ENCODE assay signal across 2 cellular contexts in genomic region chr19:1361601-1362384, GRCh38.
TF ChIP-seq lines count a peak whose summit lies in the region.

No MANE protein-coding gene starts in this region.

TF ChIP-seq in A549, 52 proteins besides CTCF, POLR2A, EP300 and RAD21:
- TF ChIP-seq PBX3 (IDR thresholded peaks at IDR 0.05) (no peak), FOSL2 (IDR thresholded peaks at IDR 0.05) (no peak), FOSL2 (CRISPR knock-in tag; IDR thresholded peaks at IDR 0.05) (peak; percentile 87), POLR2AphosphoS2 (conservative IDR thresholded peaks at IDR 0.05; ENCODE audit: low read length) (no peak)

TF ChIP-seq in HepG2, 621 proteins besides CTCF, POLR2A, EP300 and RAD21:
- TF ChIP-seq CREB1 (IDR thresholded peaks at IDR 0.05) (peak; percentile 44; the same call in 1 of the 2 replicates), CREB1 (CRISPR knock-in tag; IDR thresholded peaks at IDR 0.05) (no peak), PRDM4 (CRISPR knock-in tag; IDR thresholded peaks at IDR 0.05; ENCODE audit: borderline replicate concordance) (no peak), LCORL (IDR thresholded peaks at IDR 0.05) (peak; percentile 75), LCORL (CRISPR knock-in tag; IDR thresholded peaks at IDR 0.05) (no peak), SETDB1 (CRISPR knock-in tag; IDR thresholded peaks at IDR 0.05; ENCODE audit: borderline replicate concordance) (no peak), HINFP (CRISPR knock-in tag; IDR thresholded peaks at IDR 0.05; ENCODE audit: low read depth) (no peak)
